In genomic region chr5:158060216-158060615, GRCh38 we compare ENCODE assay signal across 26 cellular contexts.
"Had no signal": no experiment of that assay in that cellular context is flagged by ENCODE, and none has a peak within 500 bp of the region (broad histone marks: within the 10 kb centered on the region; RNA-seq: fewer than 3 reads in every experiment).

No MANE protein-coding gene starts in this region.

- DNase-seq: activated B cell treated with CpG ODN at 0.5 μM for 24 hours; activated CD4-positive, alpha-beta memory T cell treated with anti-CD3 and anti-CD28 coated beads, Interleukin-2, amount 10 ng/mL, durations not matched to agents 7 days and 5 days; activated CD4-positive, alpha-beta T cell treated with anti-CD3 and anti-CD28 coated beads, Interleukin-2, amount 50 U/mL, for 1 hour; activated gamma-delta T cell; activated naive CD4-positive, alpha-beta T cell treated with anti-CD3 and anti-CD28 coated beads for 36 hours; activated T-cell treated with anti-CD3 and anti-CD28 coated beads for 4 hours; activated T-cell treated with anti-CD3 and anti-CD28 coated beads, Interleukin-2, amount 50 U/mL, for 48 hours; amygdala; brain microvascular endothelial cell; caudate nucleus; KG1; NCI-H1092; NCI-H1417; NCI-H1930; NCI-H2171 treated with DMSO at 0.1 percent for 48 hours; NCI-H226; NCI-H526; NCI-H774; NK-92 treated with Interleukin-12 subunit alpha and Interleukin-12 subunit beta, amount 100 ng/mL, for 24 hours; T-cell; T-helper 2 cell; T1000 had no signal

- H3K36me3 ChIP-seq: brain microvascular endothelial cell had no signal

- H3K4me3 ChIP-seq: PC-9, SK-N-MC had no signal

- ATAC-seq: activated T-helper 17 cell treated with anti-CD3 and anti-CD28 coated beads, Interleukin-2, amount 50 U/mL, for 72 hours; Right ventricle myocardium inferior; T-cell had no signal

- H3K27ac ChIP-seq: brain microvascular endothelial cell, PC-9, SK-N-MC had no signal

- H3K27me3 ChIP-seq: brain microvascular endothelial cell had no signal
